ENCODE assay signal across 2 cellular contexts in the genomic region with DNA sequence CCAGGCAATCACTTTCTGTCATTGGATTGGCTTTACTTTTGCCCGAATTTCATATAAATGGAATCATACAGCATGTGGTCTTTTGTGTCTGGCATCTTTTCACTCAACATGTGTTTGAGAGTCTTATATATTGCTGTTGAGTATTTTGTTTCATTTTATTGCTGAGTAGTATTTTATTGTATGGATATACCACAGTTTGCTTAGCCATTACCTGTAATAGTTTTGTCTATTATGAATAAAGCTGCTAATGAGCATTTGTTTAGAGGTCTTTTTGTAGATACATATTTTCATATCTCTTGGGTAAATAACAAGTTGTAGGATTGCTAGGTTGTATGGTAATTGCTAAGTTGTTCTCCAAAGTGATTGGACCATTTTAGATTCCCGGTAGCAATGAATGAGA.
TF ChIP-seq lines count a peak whose summit lies in the region.

No MANE protein-coding gene starts in this region.

TF ChIP-seq in SK-N-SH treated with all-trans-retinoic acid at 6 μM for 48 hours, 23 proteins besides CTCF, POLR2A, EP300 and RAD21 (continued from another document):
- TF ChIP-seq, protein P1, sequence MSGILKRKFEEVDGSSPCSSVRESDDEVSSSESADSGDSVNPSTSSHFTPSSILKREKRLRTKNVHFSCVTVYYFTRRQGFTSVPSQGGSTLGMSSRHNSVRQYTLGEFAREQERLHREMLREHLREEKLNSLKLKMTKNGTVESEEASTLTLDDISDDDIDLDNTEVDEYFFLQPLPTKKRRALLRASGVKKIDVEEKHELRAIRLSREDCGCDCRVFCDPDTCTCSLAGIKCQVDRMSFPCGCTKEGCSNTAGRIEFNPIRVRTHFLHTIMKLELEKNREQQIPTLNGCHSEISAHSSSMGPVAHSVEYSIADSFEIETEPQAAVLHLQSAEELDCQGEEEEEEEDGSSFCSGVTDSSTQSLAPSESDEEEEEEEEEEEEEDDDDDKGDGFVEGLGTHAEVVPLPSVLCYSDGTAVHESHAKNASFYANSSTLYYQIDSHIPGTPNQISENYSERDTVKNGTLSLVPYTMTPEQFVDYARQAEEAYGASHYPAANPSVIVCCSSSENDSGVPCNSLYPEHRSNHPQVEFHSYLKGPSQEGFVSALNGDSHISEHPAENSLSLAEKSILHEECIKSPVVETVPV (CRISPR knock-in tag; IDR thresholded peaks at IDR 0.05): no peak
- TF ChIP-seq ZNF8 (CRISPR knock-in tag; IDR thresholded peaks at IDR 0.05) (peak; percentile 53), ZFP30 (CRISPR knock-in tag; IDR thresholded peaks at IDR 0.05) (no peak)

TF ChIP-seq in A549, 52 proteins besides CTCF, POLR2A, EP300 and RAD21 (continued from another document):
- TF ChIP-seq HOXA7 (CRISPR knock-in tag; IDR thresholded peaks at IDR 0.05): no peak
